25 cellular contexts compared by ENCODE assay signal in the genomic region with DNA sequence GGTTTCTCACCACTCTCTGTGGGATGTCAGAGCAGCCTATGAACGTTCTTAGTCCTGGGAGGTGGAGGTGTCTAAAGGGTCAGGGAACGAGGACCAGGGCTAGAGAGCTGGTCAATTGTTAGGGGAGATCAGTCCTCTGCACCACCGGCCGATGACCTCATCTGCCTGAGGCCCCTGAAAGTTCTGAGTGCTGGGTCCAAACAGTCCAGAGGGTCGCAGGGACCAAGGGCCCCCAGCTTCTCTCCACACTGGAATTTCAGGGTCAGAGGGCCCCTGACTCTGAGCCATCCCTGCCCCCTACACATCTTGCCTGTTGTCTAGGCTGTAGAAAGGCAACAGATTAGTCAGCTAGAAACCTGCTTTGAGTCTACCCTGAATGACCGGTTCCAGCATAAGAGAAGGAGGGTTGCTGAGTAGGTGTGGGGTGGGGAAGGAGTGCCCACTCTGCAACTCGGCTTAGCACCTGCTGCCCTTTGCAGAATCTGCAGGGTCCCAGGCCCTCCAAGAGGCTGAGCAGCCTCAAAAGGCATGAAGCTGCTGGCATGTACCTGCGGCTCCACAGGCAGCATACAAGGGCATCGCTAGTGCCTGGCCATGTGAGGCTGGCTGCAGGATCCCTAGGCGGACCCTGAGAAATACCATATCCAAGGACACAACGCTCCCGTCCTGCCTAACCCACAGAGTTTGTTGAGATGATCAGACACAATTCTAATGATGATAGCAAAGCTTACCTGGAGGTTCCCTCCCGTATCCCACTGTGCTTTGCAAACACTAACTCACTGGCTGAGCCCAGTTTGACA. TPM values are rescaled to one million over a fixed set of nuclear protein-coding genes. Genes with fewer than 3 reads are reported as not detected.
"Had no signal": no experiment of that assay in that cellular context is flagged by ENCODE, and none has a peak within 500 bp of the region (broad histone marks: within the 10 kb centered on the region; RNA-seq: fewer than 3 reads in every experiment).

No MANE protein-coding gene starts in this region.

- H3K4me3 Mint-ChIP-seq: activated naive CD4-positive, alpha-beta T cell treated with anti-CD3 and anti-CD28 coated beads, Interleukin-2, amount 10 ng/mL, durations not matched to agents 7 days and 5 days; activated T-cell treated with anti-CD3 and anti-CD28 coated beads, Interleukin-2, amount 50 U/mL, for 72 hours; memory B cell; T-helper 17 cell had no signal

- H3K9me3 Mint-ChIP-seq: activated naive CD4-positive, alpha-beta T cell treated with anti-CD3 and anti-CD28 coated beads, Interleukin-2, amount 10 ng/mL, durations not matched to agents 7 days and 5 days; activated T-cell treated with anti-CD3 and anti-CD28 coated beads, Interleukin-2, amount 50 U/mL, for 72 hours; memory B cell had no signal

- H3K27ac Mint-ChIP-seq: activated naive CD4-positive, alpha-beta T cell treated with anti-CD3 and anti-CD28 coated beads, Interleukin-2, amount 10 ng/mL, durations not matched to agents 7 days and 5 days; activated T-cell treated with anti-CD3 and anti-CD28 coated beads, Interleukin-2, amount 50 U/mL, for 72 hours; memory B cell; T-helper 17 cell had no signal

- H3K36me3 Mint-ChIP-seq: activated naive CD4-positive, alpha-beta T cell treated with anti-CD3 and anti-CD28 coated beads, Interleukin-2, amount 10 ng/mL, durations not matched to agents 7 days and 5 days; memory B cell had no signal

- DNase-seq: activated CD4-positive, alpha-beta T cell treated with anti-CD3 and anti-CD28 coated beads for 4 hours; activated CD4-positive, alpha-beta T cell treated with anti-CD3 and anti-CD28 coated beads, Interleukin-2, amount 50 U/mL, for 48 hours; activated CD4-positive, CD25-positive, alpha-beta regulatory T cell; activated effector memory CD4-positive, alpha-beta T cell treated with anti-CD3 and anti-CD28 coated beads, Interleukin-2, amount 50 U/mL, for 16 hours; activated naive CD4-positive, alpha-beta T cell treated with anti-CD3 and anti-CD28 coated beads, Interleukin-2, amount 10 ng/mL, durations not matched to agents 7 days and 5 days; activated T-cell treated with anti-CD3 and anti-CD28 coated beads, Interleukin-2, amount 50 U/mL, for 72 hours; amygdala; dermis blood vessel endothelial cell; effector CD8-positive, alpha-beta T cell; glutamatergic neuron; stimulated activated CD4-positive, alpha-beta T cell treated with anti-CD3 and anti-CD28 coated beads, Interleukin-12 subunit alpha, Interleukin-12 subunit beta, amount 100 ng/mL, for 4 hours; stomach; SW 1271; T-helper 17 cell; uterus had no signal

- ATAC-seq: T-helper 17 cell had no signal

RNA-seq across cellular contexts. Expression of a gene that starts 17.6 kb away (rescaled TPM):
- total RNA-seq: activated T-cell treated with anti-CD3 and anti-CD28 coated beads, Interleukin-2, amount 50 U/mL, for 72 hours; cardiac muscle cell; chondrocyte; dermis blood vessel endothelial cell; esophagus muscularis mucosa; frontal cortex; omental fat pad; prostate gland; right atrium auricular region; suprapubic skin; T-helper 17 cell; tibial nerve; uterus had no signal
